8 cellular contexts compared by ENCODE assay signal in genomic region chr9:128276574-128277270, GRCh38. TPM values are rescaled to one million over a fixed set of nuclear protein-coding genes. Genes with fewer than 3 reads are reported as not detected.
DNase-seq lines count a peak whose midpoint lies in the region; ATAC-seq and TF ChIP-seq lines count a peak whose summit lies in the region.

No MANE protein-coding gene starts in this region.

- DNase-seq in AG08396 (ENCODE audit: low spot score) (peak; percentile 65), T-cell (peak in 1 of 34 experiments; percentile 7), esophagus squamous epithelium (lab: John Stamatoyannopoulos, UW) (no peak), NCI-H1930 (lab: John Stamatoyannopoulos, UW) (no peak), NCI-H1048 (lab: John Stamatoyannopoulos, UW) (no peak)
- no peak for DNase-seq in stimulated activated CD4-positive, alpha-beta T cell treated with anti-CD3 and anti-CD28 coated beads, Interleukin-2, amount 100 ng/mL, for 48 hours

- TF ChIP-seq POLR2A in esophagus squamous epithelium (IDR thresholded peaks at IDR 0.05), result no peak

- H3K36me3 Mint-ChIP-seq in T-cell (peaks cover 22% of the 10 kb centered on the region), nephron (ENCODE audit: low read depth) (peaks cover 16% of the 10 kb centered on the region)

- H3K9me3 Mint-ChIP-seq in T-cell, result no peaks in the 10 kb centered on the region
- H3K9me3 Mint-ChIP-seq in nephron, result no peaks in the 10 kb centered on the region

- H3K4me1 ChIP-seq in esophagus squamous epithelium, result peaks cover 15 to 51% (median 24%) of the 10 kb centered on the region in 3 donors

- H3K9me3 ChIP-seq in esophagus squamous epithelium, result no peaks in the 10 kb centered on the region

- 4 to 5% methylated on average over 22 to 23 of the region's 23 CpGs for WGBS in esophagus squamous epithelium, 2 donors

- H3K4me3 Mint-ChIP-seq in T-cell, result peak overlapping the region; percentile 93 to 97 (median 95)
- peak overlapping the region; percentile 96 to 98 (median 98) for H3K4me3 Mint-ChIP-seq in nephron

- H3K27ac Mint-ChIP-seq in T-cell (peak overlapping the region; percentile 96 to 98), nephron (peak overlapping the region; percentile 92 to 97 (median 96))

- CTCF ChIA-PET in T-cell (lab: Charles Lee), result interaction anchor here in 1 of 2 donors (0.6 to 1.2 kb wide), 2 partner anchors 26 to 542 kb away, joined by 3 to 8 read pairs; partner anchors contain the start of gene ENDOG

- H3K36me3 ChIP-seq in esophagus squamous epithelium, result peaks cover 0 to 30% (median 10%) of the 10 kb centered on the region in 3 donors

- intact Hi-C loops in esophagus squamous epithelium (cut with DNase I), result no loop called here

- H3K27me3 Mint-ChIP-seq in T-cell, result no peaks in the 10 kb centered on the region
- peaks cover 4% of the 10 kb centered on the region for H3K27me3 Mint-ChIP-seq in nephron (ENCODE audit: low read depth)

- TF ChIP-seq CTCF in esophagus squamous epithelium (IDR thresholded peaks at IDR 0.05), result no peak
- no peak for TF ChIP-seq CTCF in nephron (IDR thresholded peaks at IDR 0.05; ENCODE audit: unreplicated experiment in 3 of 3)

- H3K27me3 ChIP-seq in esophagus squamous epithelium, result no peaks in the 10 kb centered on the region

- peak; percentile 6 for ATAC-seq in GM21360 (IDR thresholded peaks at IDR 0.05; ENCODE audit: unreplicated experiment)
- no peak for ATAC-seq in T-cell (replicated peaks in 1 of 4)

- POLR2A ChIA-PET in T-cell (lab: Charles Lee), result no interaction called here

- peak overlapping the region; percentile 96 to 99 (median 98) for H3K4me3 ChIP-seq in esophagus squamous epithelium

- H3K4me1 Mint-ChIP-seq in T-cell, result peaks cover 28 to 49% (median 39%) of the 10 kb centered on the region in 3 donors
- peaks cover 44% of the 10 kb centered on the region for H3K4me1 Mint-ChIP-seq in nephron

- peak overlapping the region; percentile 88 to 100 (median 96) for H3K27ac ChIP-seq in esophagus squamous epithelium

RNA-seq across cellular contexts. Expression of gene SWI5, which starts 0.6 kb away (rescaled TPM):
- total RNA-seq in T-cell (10 to 100 TPM in 2 of 5 donors, 1 to 10 TPM in 3; 7.5 to 15.3 (median 9.7) TPM), esophagus squamous epithelium (10 to 100 TPM; 15.2 to 28.2 (median 17.5) TPM)

RNA-seq across cellular contexts. Expression of gene GOLGA2, which starts 0.9 kb away (rescaled TPM):
- 10 to 100 TPM; 49.6 to 71.3 (median 60.5) TPM for total RNA-seq in T-cell
- 10 to 100 TPM; 76.1 to 92.0 (median 89.2) TPM for total RNA-seq in esophagus squamous epithelium

RNA-seq across cellular contexts. Expression of gene TRUB2, which starts 45.5 kb away (rescaled TPM):
- total RNA-seq in T-cell (10 to 100 TPM; 12.4 to 22.9 (median 21.9) TPM), esophagus squamous epithelium (10 to 100 TPM; 13.2 to 15.6 (median 15.3) TPM)

RNA-seq across cellular contexts. Expression of gene COQ4, which starts 45.9 kb away (rescaled TPM):
- 10 to 100 TPM; 32.2 to 60.0 (median 54.5) TPM for total RNA-seq in T-cell
- total RNA-seq in esophagus squamous epithelium, result 10 to 100 TPM; 55.5 to 89.2 (median 77.9) TPM
